Comparison of ENCODE assay signal across 1 cellular context in genomic region chr22:39724390-39724789, GRCh38.
TF ChIP-seq lines count a peak whose summit lies in the region.

No MANE protein-coding gene starts in this region.

TF ChIP-seq in K562, 482 proteins besides CTCF, POLR2A, EP300 and RAD21 (continued from another document and continues in another):
- TF ChIP-seq, protein P1, sequence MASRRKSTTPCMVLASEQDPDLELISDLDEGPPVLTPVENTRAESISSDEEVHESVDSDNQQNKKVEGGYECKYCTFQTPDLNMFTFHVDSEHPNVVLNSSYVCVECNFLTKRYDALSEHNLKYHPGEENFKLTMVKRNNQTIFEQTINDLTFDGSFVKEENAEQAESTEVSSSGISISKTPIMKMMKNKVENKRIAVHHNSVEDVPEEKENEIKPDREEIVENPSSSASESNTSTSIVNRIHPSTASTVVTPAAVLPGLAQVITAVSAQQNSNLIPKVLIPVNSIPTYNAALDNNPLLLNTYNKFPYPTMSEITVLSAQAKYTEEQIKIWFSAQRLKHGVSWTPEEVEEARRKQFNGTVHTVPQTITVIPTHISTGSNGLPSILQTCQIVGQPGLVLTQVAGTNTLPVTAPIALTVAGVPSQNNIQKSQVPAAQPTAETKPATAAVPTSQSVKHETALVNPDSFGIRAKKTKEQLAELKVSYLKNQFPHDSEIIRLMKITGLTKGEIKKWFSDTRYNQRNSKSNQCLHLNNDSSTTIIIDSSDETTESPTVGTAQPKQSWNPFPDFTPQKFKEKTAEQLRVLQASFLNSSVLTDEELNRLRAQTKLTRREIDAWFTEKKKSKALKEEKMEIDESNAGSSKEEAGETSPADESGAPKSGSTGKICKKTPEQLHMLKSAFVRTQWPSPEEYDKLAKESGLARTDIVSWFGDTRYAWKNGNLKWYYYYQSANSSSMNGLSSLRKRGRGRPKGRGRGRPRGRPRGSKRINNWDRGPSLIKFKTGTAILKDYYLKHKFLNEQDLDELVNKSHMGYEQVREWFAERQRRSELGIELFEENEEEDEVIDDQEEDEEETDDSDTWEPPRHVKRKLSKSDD (conservative IDR thresholded peaks at IDR 0.05; ENCODE audit: low read length) = no peak
- no peak for TF ChIP-seq ATF2 (CRISPR knock-in tag; IDR thresholded peaks at IDR 0.05)
- no peak for TF ChIP-seq HNRNPK (IDR thresholded peaks at IDR 0.05; ENCODE audit: low read depth, low read length, poor library complexity, severe bottlenecking)
- TF ChIP-seq MBD2 (IDR thresholded peaks at IDR 0.05; ENCODE audit: borderline replicate concordance, low read depth) = peak; percentile 56; the same call in 1 of the 2 replicates
- TF ChIP-seq ZNF785 (CRISPR knock-in tag; IDR thresholded peaks at IDR 0.05) = no peak
- TF ChIP-seq NFIC (IDR thresholded peaks at IDR 0.05) = no peak
- TF ChIP-seq MCM7 (IDR thresholded peaks at IDR 0.05) = no peak
- TF ChIP-seq FUS (optimal IDR thresholded peaks at IDR 0.05; ENCODE audit: low read depth, low read length) = no peak
- TF ChIP-seq HDAC3 (IDR thresholded peaks at IDR 0.05; ENCODE audit: borderline replicate concordance, partially characterized antibody) = no peak
- no peak for TF ChIP-seq MBD1 (CRISPR knock-in tag; IDR thresholded peaks at IDR 0.05)
- 0 out of 2 replicates have a peak, but pooled peaks have one; percentile 9 for TF ChIP-seq ZNF395 (CRISPR knock-in tag; IDR thresholded peaks at IDR 0.05)
- peak; percentile 74 for TF ChIP-seq NFYB (IDR thresholded peaks at IDR 0.05; ENCODE audit: extremely low read depth, insufficient read length)
- no peak for TF ChIP-seq ZNF507 (tag; conservative IDR thresholded peaks at IDR 0.05)
- no peak for TF ChIP-seq ZNF253 (CRISPR knock-in tag; conservative IDR thresholded peaks at IDR 0.05)
- no peak for TF ChIP-seq TSC22D4 (tag; IDR thresholded peaks at IDR 0.05)
- TF ChIP-seq MCM3 (IDR thresholded peaks at IDR 0.05) = no peak
- TF ChIP-seq, protein P2, sequence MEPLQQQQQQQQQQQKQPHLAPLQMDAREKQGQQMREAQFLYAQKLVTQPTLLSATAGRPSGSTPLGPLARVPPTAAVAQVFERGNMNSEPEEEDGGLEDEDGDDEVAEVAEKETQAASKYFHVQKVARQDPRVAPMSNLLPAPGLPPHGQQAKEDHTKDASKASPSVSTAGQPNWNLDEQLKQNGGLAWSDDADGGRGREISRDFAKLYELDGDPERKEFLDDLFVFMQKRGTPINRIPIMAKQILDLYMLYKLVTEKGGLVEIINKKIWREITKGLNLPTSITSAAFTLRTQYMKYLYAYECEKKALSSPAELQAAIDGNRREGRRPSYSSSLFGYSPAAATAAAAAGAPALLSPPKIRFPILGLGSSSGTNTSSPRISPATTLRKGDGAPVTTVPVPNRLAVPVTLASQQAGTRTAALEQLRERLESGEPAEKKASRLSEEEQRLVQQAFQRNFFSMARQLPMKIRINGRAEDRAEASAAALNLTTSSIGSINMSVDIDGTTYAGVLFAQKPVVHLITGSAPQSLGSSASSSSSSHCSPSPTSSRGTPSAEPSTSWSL (CRISPR knock-in tag; IDR thresholded peaks at IDR 0.05; ENCODE audit: borderline replicate concordance) = no peak
- TF ChIP-seq DIDO1 (tag; IDR thresholded peaks at IDR 0.05; ENCODE audit: low read depth) = no peak
- TF ChIP-seq SP2 (IDR thresholded peaks at IDR 0.05; ENCODE audit: extremely low read depth, low read depth, low read length, poor library complexity, severe bottlenecking) = peak; percentile 30
- TF ChIP-seq PTTG1 (tag; IDR thresholded peaks at IDR 0.05; ENCODE audit: low read depth) = no peak
- TF ChIP-seq TBP (optimal IDR thresholded peaks at IDR 0.05; ENCODE audit: low read depth, low read length) = no peak
- TF ChIP-seq AFF1 (IDR thresholded peaks at IDR 0.05; ENCODE audit: low read depth in 1 of 2, partially characterized antibody in 2 of 2) = no peak
- peak; percentile 97 for TF ChIP-seq PKNOX1 (IDR thresholded peaks at IDR 0.05)
- TF ChIP-seq FOSL1 (tag; conservative IDR thresholded peaks at IDR 0.05) = peak; percentile 8; the same call in 1 of the 2 replicates
- peak; percentile 82 for TF ChIP-seq RBM25 (IDR thresholded peaks at IDR 0.05; ENCODE audit: low read depth, low read length, severe bottlenecking)
- TF ChIP-seq SETDB1 (IDR thresholded peaks at IDR 0.05; ENCODE audit: low read length) = no peak
- TF ChIP-seq CTBP1 (IDR thresholded peaks at IDR 0.05; ENCODE audit: borderline replicate concordance) = no peak
- no peak for TF ChIP-seq ZC3H4 (CRISPR knock-in tag; IDR thresholded peaks at IDR 0.05; ENCODE audit: borderline replicate concordance)
- no peak for TF ChIP-seq SNRNP70 (optimal IDR thresholded peaks at IDR 0.05; ENCODE audit: low read depth, low read length)
- no peak for TF ChIP-seq RAD51 (IDR thresholded peaks at IDR 0.05; ENCODE audit: borderline replicate concordance, low read depth)
- no peak for TF ChIP-seq PCBP2 (IDR thresholded peaks at IDR 0.05; ENCODE audit: low read depth, low read length, poor library complexity, severe bottlenecking)
- no peak for TF ChIP-seq RUNX1 (IDR thresholded peaks at IDR 0.05; ENCODE audit: low read depth)
- no peak for TF ChIP-seq TRIM25 (IDR thresholded peaks at IDR 0.05; ENCODE audit: borderline replicate concordance)
- TF ChIP-seq ZNF655 (CRISPR knock-in tag; IDR thresholded peaks at IDR 0.05) = no peak
- TF ChIP-seq TFAP4 (CRISPR knock-in tag; IDR thresholded peaks at IDR 0.05; ENCODE audit: borderline replicate concordance) = no peak
- TF ChIP-seq ZMIZ1 (IDR thresholded peaks at IDR 0.05; ENCODE audit: low read depth in 2 of 2, low read length in 2 of 2) = no peak
